ENCODE assay signal across 8 cellular contexts in the genomic region with DNA sequence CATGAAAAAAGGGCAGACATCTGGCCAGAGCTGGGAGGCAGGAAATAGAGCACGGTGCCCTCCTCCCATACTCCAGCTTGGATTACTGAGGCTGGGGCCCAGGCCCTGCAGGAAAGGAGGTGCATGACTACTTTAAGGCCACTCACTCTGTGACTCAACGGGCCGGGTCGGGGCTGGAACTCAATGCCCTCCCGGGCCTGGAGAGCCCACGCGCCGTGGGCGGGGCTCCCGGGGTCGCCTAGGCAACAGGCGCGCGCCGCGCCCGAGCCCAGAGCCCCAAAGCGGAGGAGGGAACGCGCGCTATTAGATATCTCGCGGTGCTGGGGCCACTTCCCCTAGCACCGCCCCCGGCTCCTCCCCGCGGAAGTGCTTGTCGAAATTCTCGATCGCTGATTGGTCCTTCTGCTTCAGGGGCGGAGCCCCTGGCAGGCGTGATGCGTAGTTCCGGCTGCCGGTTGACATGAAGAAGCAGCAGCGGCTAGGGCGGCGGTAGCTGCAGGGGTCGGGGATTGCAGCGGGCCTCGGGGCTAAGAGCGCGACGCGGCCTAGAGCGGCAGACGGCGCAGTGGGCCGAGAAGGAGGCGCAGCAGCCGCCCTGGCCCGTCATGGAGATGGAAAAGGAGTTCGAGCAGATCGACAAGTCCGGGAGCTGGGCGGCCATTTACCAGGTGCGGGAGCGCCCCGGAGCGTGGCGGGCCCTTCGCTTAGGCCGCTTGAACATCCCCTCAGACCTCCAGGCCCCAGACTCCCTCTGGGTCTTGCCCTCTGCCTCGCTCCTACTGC. TPM values are rescaled to one million over a fixed set of nuclear protein-coding genes. Genes with fewer than 3 reads are reported as not detected.
DNase-seq lines count a peak whose midpoint lies in the region; ATAC-seq and TF ChIP-seq lines count a peak whose summit lies in the region.

PTPN1 (plus strand) TSS at position 461 of the 783 bp plus-strand sequence; CDS start at position 606, 145 bp downstream.

- ATAC-seq in GM18498 (IDR thresholded peaks at IDR 0.05; ENCODE audit: unreplicated experiment) (peak; percentile 93), HG02938 (IDR thresholded peaks at IDR 0.05; ENCODE audit: unreplicated experiment) (peak; percentile 83)

- H3K36me3 ChIP-seq in right atrium auricular region, result no peaks in the 10 kb centered on the region
- no peaks in the 10 kb centered on the region for H3K36me3 ChIP-seq in uterus

- H3K27me3 ChIP-seq in right atrium auricular region, result no peaks in the 10 kb centered on the region
- H3K27me3 ChIP-seq in uterus, result no peaks in the 10 kb centered on the region

- peak; percentile 99 for TF ChIP-seq POLR2A in uterus (IDR thresholded peaks at IDR 0.05)

- no peaks in the 10 kb centered on the region for H3K9me3 ChIP-seq in right atrium auricular region
- H3K9me3 ChIP-seq in uterus, result no peaks in the 10 kb centered on the region

- TF ChIP-seq CTCF in right atrium auricular region (IDR thresholded peaks at IDR 0.05) (peak in 1 of 2 donors; percentile 12), uterus (IDR thresholded peaks at IDR 0.05) (peak in 3 of 4 experiments; percentile 8 to 40 (median 31))

- H3K4me3 ChIP-seq in right atrium auricular region (peak within 1 kb of the TSS; percentile 95 to 97), uterus (peak within 1 kb of the TSS; percentile 92 to 99)

- H3K4me1 ChIP-seq in right atrium auricular region (peaks cover 0 to 49% of the 10 kb centered on the region in 2 donors), uterus (peaks cover 0 to 15% of the 10 kb centered on the region in 2 donors)

- DNase-seq in NCI-H187 treated with DMSO at 0.1 percent for 48 hours (lab: John Stamatoyannopoulos, UW), result peak; percentile 37
- DNase-seq in anterior cingulate cortex (lab: John Stamatoyannopoulos, UW), result peak; percentile 84 to 99 (median 96)
- peak; percentile 99 for DNase-seq in right atrium auricular region (ENCODE audit: low spot score)
- peak; percentile 93 for DNase-seq in pulmonary artery endothelial cell (ENCODE audit: low read depth, low spot score)
- peak; percentile 99 for DNase-seq in uterus

- intact Hi-C loops in T-helper 2 cell treated with Interferon-gamma antibody and Interleukin-4, amounts not matched to agents 100 ng/mL and 5 ng/mL, for 36 hours (cut with micrococcal nuclease), result loop anchor here (1.0 to 10.0 kb wide), 7 partner anchors 9 to 915 kb away; partner anchors contain the start of genes DPM1 and MOCS3
- intact Hi-C loops in uterus (cut with DNase I; ENCODE audit: low total_unique reads), result no loop called here

- H3K27ac ChIP-seq in right atrium auricular region (peak within 1 kb of the TSS; percentile 92 to 94), uterus (peak within 1 kb of the TSS; percentile 86 to 87)

RNA-seq across cellular contexts. Expression of gene PTPN1, which starts in this region (rescaled TPM):
- total RNA-seq in T-helper 2 cell treated with Interferon-gamma antibody and Interleukin-4, amounts not matched to agents 100 ng/mL and 5 ng/mL, for 36 hours, result 73.0 and 73.9 TPM in 2 replicates
- total RNA-seq in right atrium auricular region (10 to 100 TPM; 28.1 to 38.7 TPM), pulmonary artery endothelial cell (50.9 and 62.8 TPM in 2 replicates), uterus (10 to 100 TPM; 14.1 to 33.9 (median 20.2) TPM)

Comparison
In these comparisons a context has a peak if more than half of its experiments do, and no peak if none do; other contexts are left out.
1. Peak in every context shown above with its lines: DNase-seq, ATAC-seq, H3K4me3 ChIP-seq and H3K27ac ChIP-seq.
2. DNase-seq: peak in every context shown above with its lines; median percentile 99 in right atrium auricular region; 99 in uterus; 96 in anterior cingulate cortex; 93 in pulmonary artery endothelial cell; 37 in NCI-H187 treated with DMSO at 0.1 percent for 48 hours.